Comparison of ENCODE assay signal across 1 cellular context in the genomic region with DNA sequence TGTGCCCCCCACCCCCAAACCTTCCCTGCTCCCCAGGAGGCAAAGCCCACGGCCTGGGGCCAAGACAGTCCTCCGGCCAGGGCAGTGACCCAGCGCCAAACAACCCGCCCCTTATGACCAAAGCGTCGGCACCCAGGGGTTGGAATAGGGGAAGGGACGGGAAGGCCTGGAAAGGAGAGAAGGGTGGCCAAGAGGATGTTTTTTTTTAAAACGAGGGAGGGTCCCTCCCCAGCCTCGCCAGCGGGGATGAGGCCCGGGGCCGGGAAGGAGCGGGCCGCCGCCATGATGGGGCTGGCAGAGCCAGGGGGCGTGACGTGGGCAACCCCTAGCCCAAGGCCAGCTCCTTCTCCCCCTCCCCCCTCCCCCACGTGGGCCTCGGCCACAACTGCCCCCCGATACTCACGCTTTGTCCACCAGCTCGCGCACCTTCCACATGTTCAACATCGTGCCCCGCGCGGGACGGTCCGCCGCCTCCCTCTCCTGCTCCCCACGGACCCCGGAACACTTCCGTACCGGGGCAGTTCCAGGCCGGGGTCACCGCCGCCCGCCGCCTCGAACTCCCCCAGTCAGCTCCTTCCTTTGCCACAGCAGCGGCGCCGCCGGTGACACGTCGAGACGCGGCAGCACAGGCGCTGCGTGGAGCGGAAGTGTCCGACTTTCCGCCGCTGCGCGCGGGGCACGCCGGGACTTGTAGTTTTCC.
TF ChIP-seq lines count a peak whose summit lies in the region.

A gene (minus strand): TSS at position 619 of the 700 bp plus-strand sequence. CDS start 175 bp downstream, at position 444.

TF ChIP-seq in HepG2, 621 proteins besides CTCF, POLR2A, EP300 and RAD21 (continued from another document and continues in another):
- TF ChIP-seq, protein P1, sequence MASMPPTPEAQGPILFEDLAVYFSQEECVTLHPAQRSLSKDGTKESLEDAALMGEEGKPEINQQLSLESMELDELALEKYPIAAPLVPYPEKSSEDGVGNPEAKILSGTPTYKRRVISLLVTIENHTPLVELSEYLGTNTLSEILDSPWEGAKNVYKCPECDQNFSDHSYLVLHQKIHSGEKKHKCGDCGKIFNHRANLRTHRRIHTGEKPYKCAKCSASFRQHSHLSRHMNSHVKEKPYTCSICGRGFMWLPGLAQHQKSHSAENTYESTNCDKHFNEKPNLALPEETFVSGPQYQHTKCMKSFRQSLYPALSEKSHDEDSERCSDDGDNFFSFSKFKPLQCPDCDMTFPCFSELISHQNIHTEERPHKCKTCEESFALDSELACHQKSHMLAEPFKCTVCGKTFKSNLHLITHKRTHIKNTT (CRISPR knock-in tag; IDR thresholded peaks at IDR 0.05), result no peak
- TF ChIP-seq PAWR (CRISPR knock-in tag; IDR thresholded peaks at IDR 0.05; ENCODE audit: borderline replicate concordance) (no peak), ZNF777 (CRISPR knock-in tag; IDR thresholded peaks at IDR 0.05) (peak; percentile 60), ZNF557 (CRISPR knock-in tag; IDR thresholded peaks at IDR 0.05) (0 out of 2 replicates have a peak, but pooled peaks have one; percentile 33), THAP11 (CRISPR knock-in tag; IDR thresholded peaks at IDR 0.05) (peak; percentile 98), ZNF441 (CRISPR knock-in tag; IDR thresholded peaks at IDR 0.05; ENCODE audit: borderline replicate concordance) (no peak), ZSCAN20 (CRISPR knock-in tag; IDR thresholded peaks at IDR 0.05; ENCODE audit: borderline replicate concordance) (no peak), NFKB2 (CRISPR knock-in tag; IDR thresholded peaks at IDR 0.05; ENCODE audit: borderline replicate concordance) (peak; percentile 73; the same call in 1 of the 2 replicates), ZNF546 (CRISPR knock-in tag; conservative IDR thresholded peaks at IDR 0.05) (no peak), KLF15 (CRISPR knock-in tag; IDR thresholded peaks at IDR 0.05; ENCODE audit: borderline replicate concordance) (no peak), KLF6 (CRISPR knock-in tag; IDR thresholded peaks at IDR 0.05) (0 out of 2 replicates have a peak, but pooled peaks have one; percentile 59), CBX1 (IDR thresholded peaks at IDR 0.05; ENCODE audit: low read depth) (peak; percentile 86), SP140L (CRISPR knock-in tag; IDR thresholded peaks at IDR 0.05; ENCODE audit: borderline replicate concordance) (no peak), ZNF589 (CRISPR knock-in tag; conservative IDR thresholded peaks at IDR 0.05) (no peak), CEBPG (CRISPR knock-in tag; IDR thresholded peaks at IDR 0.05) (no peak), SOX6 (IDR thresholded peaks at IDR 0.05) (no peak), SOX6 (CRISPR knock-in tag; IDR thresholded peaks at IDR 0.05) (peak; percentile 15), JDP2 (CRISPR knock-in tag; IDR thresholded peaks at IDR 0.05; ENCODE audit: borderline replicate concordance) (no peak), RFXAP (CRISPR knock-in tag; IDR thresholded peaks at IDR 0.05; ENCODE audit: borderline replicate concordance) (0 out of 2 replicates have a peak, but pooled peaks have one; percentile 24), YY1 (IDR thresholded peaks at IDR 0.05; ENCODE audit: insufficient read depth, insufficient replicate concordance, low read depth, low read length) (peak; percentile 88), ELF4 (CRISPR knock-in tag; IDR thresholded peaks at IDR 0.05; ENCODE audit: borderline replicate concordance) (peak; percentile 85; the same call in 1 of the 2 replicates), AGO2 (optimal IDR thresholded peaks at IDR 0.05; ENCODE audit: low read depth, low read length) (peak; percentile 71), EEA1 (CRISPR knock-in tag; IDR thresholded peaks at IDR 0.05; ENCODE audit: borderline replicate concordance) (peak; percentile 63; the same call in 1 of the 2 replicates), THYN1 (CRISPR knock-in tag; IDR thresholded peaks at IDR 0.05; ENCODE audit: borderline replicate concordance, low read depth) (no peak), ESRRA (CRISPR knock-in tag; IDR thresholded peaks at IDR 0.05; ENCODE audit: low read depth) (0 out of 2 replicates have a peak, but pooled peaks have one; percentile 13), PHB2 (IDR thresholded peaks at IDR 0.05; ENCODE audit: partially characterized antibody) (no peak), ZNF17 (CRISPR knock-in tag; IDR thresholded peaks at IDR 0.05) (no peak), SALL1 (CRISPR knock-in tag; IDR thresholded peaks at IDR 0.05) (peak; percentile 64), NRL (CRISPR knock-in tag; IDR thresholded peaks at IDR 0.05; ENCODE audit: borderline replicate concordance) (peak; percentile 70; the same call in 1 of the 2 replicates), NONO (IDR thresholded peaks at IDR 0.05) (no peak), NONO (CRISPR knock-in tag; conservative IDR thresholded peaks at IDR 0.05) (peak; percentile 42; the same call in 1 of the 2 replicates), ZC3H13 (CRISPR knock-in tag; IDR thresholded peaks at IDR 0.05) (0 out of 2 replicates have a peak, but pooled peaks have one; percentile 47), TMF1 (CRISPR knock-in tag; IDR thresholded peaks at IDR 0.05; ENCODE audit: low read depth) (no peak)
- TF ChIP-seq, protein P2, sequence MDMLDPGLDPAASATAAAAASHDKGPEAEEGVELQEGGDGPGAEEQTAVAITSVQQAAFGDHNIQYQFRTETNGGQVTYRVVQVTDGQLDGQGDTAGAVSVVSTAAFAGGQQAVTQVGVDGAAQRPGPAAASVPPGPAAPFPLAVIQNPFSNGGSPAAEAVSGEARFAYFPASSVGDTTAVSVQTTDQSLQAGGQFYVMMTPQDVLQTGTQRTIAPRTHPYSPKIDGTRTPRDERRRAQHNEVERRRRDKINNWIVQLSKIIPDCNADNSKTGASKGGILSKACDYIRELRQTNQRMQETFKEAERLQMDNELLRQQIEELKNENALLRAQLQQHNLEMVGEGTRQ (IDR thresholded peaks at IDR 0.05; ENCODE audit: low read depth, low read length), result no peak
- TF ChIP-seq, protein P2 (CRISPR knock-in tag; IDR thresholded peaks at IDR 0.05; ENCODE audit: borderline replicate concordance), result no peak
- TF ChIP-seq, protein P3, sequence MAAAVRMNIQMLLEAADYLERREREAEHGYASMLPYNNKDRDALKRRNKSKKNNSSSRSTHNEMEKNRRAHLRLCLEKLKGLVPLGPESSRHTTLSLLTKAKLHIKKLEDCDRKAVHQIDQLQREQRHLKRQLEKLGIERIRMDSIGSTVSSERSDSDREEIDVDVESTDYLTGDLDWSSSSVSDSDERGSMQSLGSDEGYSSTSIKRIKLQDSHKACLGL (CRISPR knock-in tag; IDR thresholded peaks at IDR 0.05), result 0 out of 2 replicates have a peak, but pooled peaks have one; percentile 37
- TF ChIP-seq, protein P4, sequence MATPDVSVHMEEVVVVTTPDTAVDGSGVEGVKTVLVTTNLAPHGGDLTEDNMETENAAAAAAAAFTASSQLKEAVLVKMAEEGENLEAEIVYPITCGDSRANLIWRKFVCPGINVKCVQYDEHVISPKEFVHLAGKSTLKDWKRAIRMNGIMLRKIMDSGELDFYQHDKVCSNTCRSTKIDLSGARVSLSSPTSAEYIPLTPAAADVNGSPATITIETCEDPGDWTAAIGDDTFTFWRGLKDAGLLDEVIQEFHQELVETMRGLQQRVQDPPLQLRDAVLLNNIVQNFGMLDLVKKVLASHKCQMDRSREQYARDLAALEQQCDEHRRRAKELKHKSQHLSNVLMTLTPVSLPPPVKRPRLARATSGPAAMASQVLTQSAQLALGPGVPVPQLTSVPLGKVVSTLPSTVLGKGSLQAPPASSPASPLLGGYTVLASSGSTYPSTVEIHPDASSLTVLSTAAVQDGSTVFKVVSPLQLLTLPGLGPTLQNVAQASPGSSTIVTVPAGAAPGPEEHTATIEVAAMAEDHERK (CRISPR knock-in tag; IDR thresholded peaks at IDR 0.05; ENCODE audit: low read depth), result peak; percentile 94
- TF ChIP-seq, protein P5, sequence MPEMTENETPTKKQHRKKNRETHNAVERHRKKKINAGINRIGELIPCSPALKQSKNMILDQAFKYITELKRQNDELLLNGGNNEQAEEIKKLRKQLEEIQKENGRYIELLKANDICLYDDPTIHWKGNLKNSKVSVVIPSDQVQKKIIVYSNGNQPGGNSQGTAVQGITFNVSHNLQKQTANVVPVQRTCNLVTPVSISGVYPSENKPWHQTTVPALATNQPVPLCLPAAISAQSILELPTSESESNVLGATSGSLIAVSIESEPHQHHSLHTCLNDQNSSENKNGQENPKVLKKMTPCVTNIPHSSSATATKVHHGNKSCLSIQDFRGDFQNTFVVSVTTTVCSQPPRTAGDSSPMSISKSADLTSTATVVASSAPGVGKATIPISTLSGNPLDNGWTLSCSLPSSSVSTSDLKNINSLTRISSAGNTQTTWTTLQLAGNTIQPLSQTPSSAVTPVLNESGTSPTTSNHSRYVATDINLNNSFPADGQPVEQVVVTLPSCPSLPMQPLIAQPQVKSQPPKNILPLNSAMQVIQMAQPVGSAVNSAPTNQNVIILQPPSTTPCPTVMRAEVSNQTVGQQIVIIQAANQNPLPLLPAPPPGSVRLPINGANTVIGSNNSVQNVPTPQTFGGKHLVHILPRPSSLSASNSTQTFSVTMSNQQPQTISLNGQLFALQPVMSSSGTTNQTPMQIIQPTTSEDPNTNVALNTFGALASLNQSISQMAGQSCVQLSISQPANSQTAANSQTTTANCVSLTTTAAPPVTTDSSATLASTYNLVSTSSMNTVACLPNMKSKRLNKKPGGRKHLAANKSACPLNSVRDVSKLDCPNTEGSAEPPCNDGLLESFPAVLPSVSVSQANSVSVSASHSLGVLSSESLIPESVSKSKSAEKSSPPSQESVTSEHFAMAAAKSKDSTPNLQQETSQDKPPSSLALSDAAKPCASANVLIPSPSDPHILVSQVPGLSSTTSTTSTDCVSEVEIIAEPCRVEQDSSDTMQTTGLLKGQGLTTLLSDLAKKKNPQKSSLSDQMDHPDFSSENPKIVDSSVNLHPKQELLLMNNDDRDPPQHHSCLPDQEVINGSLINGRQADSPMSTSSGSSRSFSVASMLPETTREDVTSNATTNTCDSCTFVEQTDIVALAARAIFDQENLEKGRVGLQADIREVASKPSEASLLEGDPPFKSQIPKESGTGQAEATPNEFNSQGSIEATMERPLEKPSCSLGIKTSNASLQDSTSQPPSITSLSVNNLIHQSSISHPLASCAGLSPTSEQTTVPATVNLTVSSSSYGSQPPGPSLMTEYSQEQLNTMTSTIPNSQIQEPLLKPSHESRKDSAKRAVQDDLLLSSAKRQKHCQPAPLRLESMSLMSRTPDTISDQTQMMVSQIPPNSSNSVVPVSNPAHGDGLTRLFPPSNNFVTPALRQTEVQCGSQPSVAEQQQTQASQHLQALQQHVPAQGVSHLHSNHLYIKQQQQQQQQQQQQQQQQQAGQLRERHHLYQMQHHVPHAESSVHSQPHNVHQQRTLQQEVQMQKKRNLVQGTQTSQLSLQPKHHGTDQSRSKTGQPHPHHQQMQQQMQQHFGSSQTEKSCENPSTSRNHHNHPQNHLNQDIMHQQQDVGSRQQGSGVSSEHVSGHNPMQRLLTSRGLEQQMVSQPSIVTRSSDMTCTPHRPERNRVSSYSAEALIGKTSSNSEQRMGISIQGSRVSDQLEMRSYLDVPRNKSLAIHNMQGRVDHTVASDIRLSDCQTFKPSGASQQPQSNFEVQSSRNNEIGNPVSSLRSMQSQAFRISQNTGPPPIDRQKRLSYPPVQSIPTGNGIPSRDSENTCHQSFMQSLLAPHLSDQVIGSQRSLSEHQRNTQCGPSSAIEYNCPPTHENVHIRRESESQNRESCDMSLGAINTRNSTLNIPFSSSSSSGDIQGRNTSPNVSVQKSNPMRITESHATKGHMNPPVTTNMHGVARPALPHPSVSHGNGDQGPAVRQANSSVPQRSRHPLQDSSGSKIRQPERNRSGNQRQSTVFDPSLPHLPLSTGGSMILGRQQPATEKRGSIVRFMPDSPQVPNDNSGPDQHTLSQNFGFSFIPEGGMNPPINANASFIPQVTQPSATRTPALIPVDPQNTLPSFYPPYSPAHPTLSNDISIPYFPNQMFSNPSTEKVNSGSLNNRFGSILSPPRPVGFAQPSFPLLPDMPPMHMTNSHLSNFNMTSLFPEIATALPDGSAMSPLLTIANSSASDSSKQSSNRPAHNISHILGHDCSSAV (CRISPR knock-in tag; IDR thresholded peaks at IDR 0.05; ENCODE audit: borderline replicate concordance), result no peak
- TF ChIP-seq, protein P6, sequence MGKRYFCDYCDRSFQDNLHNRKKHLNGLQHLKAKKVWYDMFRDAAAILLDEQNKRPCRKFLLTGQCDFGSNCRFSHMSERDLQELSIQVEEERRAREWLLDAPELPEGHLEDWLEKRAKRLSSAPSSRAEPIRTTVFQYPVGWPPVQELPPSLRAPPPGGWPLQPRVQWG (CRISPR knock-in tag; IDR thresholded peaks at IDR 0.05; ENCODE audit: borderline replicate concordance, low read depth), result no peak
- TF ChIP-seq, protein P7, sequence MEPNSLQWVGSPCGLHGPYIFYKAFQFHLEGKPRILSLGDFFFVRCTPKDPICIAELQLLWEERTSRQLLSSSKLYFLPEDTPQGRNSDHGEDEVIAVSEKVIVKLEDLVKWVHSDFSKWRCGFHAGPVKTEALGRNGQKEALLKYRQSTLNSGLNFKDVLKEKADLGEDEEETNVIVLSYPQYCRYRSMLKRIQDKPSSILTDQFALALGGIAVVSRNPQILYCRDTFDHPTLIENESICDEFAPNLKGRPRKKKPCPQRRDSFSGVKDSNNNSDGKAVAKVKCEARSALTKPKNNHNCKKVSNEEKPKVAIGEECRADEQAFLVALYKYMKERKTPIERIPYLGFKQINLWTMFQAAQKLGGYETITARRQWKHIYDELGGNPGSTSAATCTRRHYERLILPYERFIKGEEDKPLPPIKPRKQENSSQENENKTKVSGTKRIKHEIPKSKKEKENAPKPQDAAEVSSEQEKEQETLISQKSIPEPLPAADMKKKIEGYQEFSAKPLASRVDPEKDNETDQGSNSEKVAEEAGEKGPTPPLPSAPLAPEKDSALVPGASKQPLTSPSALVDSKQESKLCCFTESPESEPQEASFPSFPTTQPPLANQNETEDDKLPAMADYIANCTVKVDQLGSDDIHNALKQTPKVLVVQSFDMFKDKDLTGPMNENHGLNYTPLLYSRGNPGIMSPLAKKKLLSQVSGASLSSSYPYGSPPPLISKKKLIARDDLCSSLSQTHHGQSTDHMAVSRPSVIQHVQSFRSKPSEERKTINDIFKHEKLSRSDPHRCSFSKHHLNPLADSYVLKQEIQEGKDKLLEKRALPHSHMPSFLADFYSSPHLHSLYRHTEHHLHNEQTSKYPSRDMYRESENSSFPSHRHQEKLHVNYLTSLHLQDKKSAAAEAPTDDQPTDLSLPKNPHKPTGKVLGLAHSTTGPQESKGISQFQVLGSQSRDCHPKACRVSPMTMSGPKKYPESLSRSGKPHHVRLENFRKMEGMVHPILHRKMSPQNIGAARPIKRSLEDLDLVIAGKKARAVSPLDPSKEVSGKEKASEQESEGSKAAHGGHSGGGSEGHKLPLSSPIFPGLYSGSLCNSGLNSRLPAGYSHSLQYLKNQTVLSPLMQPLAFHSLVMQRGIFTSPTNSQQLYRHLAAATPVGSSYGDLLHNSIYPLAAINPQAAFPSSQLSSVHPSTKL (CRISPR knock-in tag; IDR thresholded peaks at IDR 0.05), result peak; percentile 42
- TF ChIP-seq, protein P8, sequence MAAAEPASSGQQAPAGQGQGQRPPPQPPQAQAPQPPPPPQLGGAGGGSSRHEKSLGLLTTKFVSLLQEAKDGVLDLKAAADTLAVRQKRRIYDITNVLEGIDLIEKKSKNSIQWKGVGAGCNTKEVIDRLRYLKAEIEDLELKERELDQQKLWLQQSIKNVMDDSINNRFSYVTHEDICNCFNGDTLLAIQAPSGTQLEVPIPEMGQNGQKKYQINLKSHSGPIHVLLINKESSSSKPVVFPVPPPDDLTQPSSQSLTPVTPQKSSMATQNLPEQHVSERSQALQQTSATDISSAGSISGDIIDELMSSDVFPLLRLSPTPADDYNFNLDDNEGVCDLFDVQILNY (CRISPR knock-in tag; conservative IDR thresholded peaks at IDR 0.05), result no peak
